9 cellular contexts compared by ENCODE assay signal in genomic region chr7:11831383-11831726, GRCh38. TPM values are rescaled to one million over a fixed set of nuclear protein-coding genes. Genes with fewer than 3 reads are reported as not detected.
DNase-seq lines count a peak whose midpoint lies in the region; FAIRE-seq and TF ChIP-seq lines count a peak whose summit lies in the region.
"Had no signal": no experiment of that assay in that cellular context is flagged by ENCODE, and none has a peak within 500 bp of the region (broad histone marks: within the 10 kb centered on the region; RNA-seq: fewer than 3 reads in every experiment).

No MANE protein-coding gene starts in this region.

- H3K4me3 ChIP-seq in Caco-2 (ENCODE audit: low read depth, low read length) (no peak overlapping the region; the same call in 1 of the 2 replicates), NB4 (ENCODE audit: low read depth, low read length) (peak overlapping the region; percentile 44), endothelial cell of umbilical vein (replicated peaks in 1 of 3; ENCODE audit: insufficient read depth in 1 of 3, low read depth in 1 of 3, low read length in 3 of 3) (peak overlapping the region; percentile 55 to 89 (median 66)), neural progenitor cell (peak overlapping the region; percentile 68)

- H4K20me1 ChIP-seq in endothelial cell of umbilical vein (replicated peaks; ENCODE audit: control insufficient read depth, extremely low read depth, insufficient read depth, low read length) (no peaks in the 10 kb centered on the region), neural progenitor cell (ENCODE audit: low read depth) (no peaks in the 10 kb centered on the region)

- H3K27ac Mint-ChIP-seq in Caco-2 (ENCODE audit: unreplicated experiment) (no peak overlapping the region), neural progenitor cell (peak overlapping the region; percentile 52)

- H3K9ac ChIP-seq in endothelial cell of umbilical vein (replicated peaks; ENCODE audit: extremely low read depth, insufficient read depth, low read length) (peak overlapping the region; percentile 89), neural progenitor cell (no peak overlapping the region)

- no peak for FAIRE-seq in endothelial cell of umbilical vein (lab: Jason Lieb, UNC)
- FAIRE-seq: endometrium had no signal

- TF ChIP-seq CTCF in Caco-2 (IDR thresholded peaks at IDR 0.05; ENCODE audit: insufficient read depth in 1 of 2, low read depth in 1 of 2, low read length in 1 of 2, severe bottlenecking in 1 of 2, unreplicated experiment in 1 of 2) = no peak
- TF ChIP-seq CTCF in NB4 (IDR thresholded peaks at IDR 0.05; ENCODE audit: low read depth, low read length) = no peak
- TF ChIP-seq CTCF in endothelial cell of umbilical vein (IDR thresholded peaks at IDR 0.05; ENCODE audit: extremely low read depth in 1 of 2, insufficient read depth in 1 of 2, low read depth in 1 of 2, low read length in 2 of 2) = no peak
- no peak for TF ChIP-seq CTCF in neural progenitor cell (IDR thresholded peaks at IDR 0.05)

- DNase-seq in Caco-2 (no peak), NB4 (ENCODE audit: low read depth) (no peak), endothelial cell of umbilical vein (ENCODE audit: low read depth, low spot score) (no peak), neural progenitor cell (ENCODE audit: low spot score) (no peak), NCI-H510A treated with DMSO at 0.1 percent for 48 hours (lab: John Stamatoyannopoulos, UW) (no peak), cerebellar nuclear complex (lab: John Stamatoyannopoulos, UW) (no peak)
- DNase-seq in stimulated activated naive CD4-positive, alpha-beta T cell (lab: John Stamatoyannopoulos, UW) = no peak
- DNase-seq in effector CD4-positive, alpha-beta T cell = no peak

- H3K36me3 ChIP-seq in Caco-2 (ENCODE audit: control insufficient read depth, insufficient read depth, low read length) (no peaks in the 10 kb centered on the region), endothelial cell of umbilical vein (ENCODE audit: control insufficient read depth in 2 of 2, extremely low read depth in 1 of 2, insufficient read depth in 2 of 2, low read length in 2 of 2) (no peaks in the 10 kb centered on the region), neural progenitor cell (no peaks in the 10 kb centered on the region)

- H3K4me3 Mint-ChIP-seq in Caco-2 (ENCODE audit: unreplicated experiment) = peak overlapping the region; percentile 71
- peak overlapping the region; percentile 92 for H3K4me3 Mint-ChIP-seq in neural progenitor cell

- no peak for TF ChIP-seq POLR2A in NB4 (IDR thresholded peaks at IDR 0.05; ENCODE audit: extremely low read depth, insufficient read length)
- TF ChIP-seq POLR2A in endothelial cell of umbilical vein (IDR thresholded peaks at IDR 0.05; ENCODE audit: low read depth, low read length) = no peak

- no peaks in the 10 kb centered on the region; the same call in 1 of the 2 replicates for H3K27me3 ChIP-seq in Caco-2 (replicated peaks; ENCODE audit: control insufficient read depth, insufficient read depth, low read length)
- no peaks in the 10 kb centered on the region for H3K27me3 ChIP-seq in endothelial cell of umbilical vein (ENCODE audit: control insufficient read depth in 2 of 2, insufficient read depth in 2 of 2, low read length in 2 of 2)
- H3K27me3 ChIP-seq in neural progenitor cell = peaks cover 37% of the 10 kb centered on the region

- peaks cover 21% of the 10 kb centered on the region for H3K27me3 Mint-ChIP-seq in Caco-2 (ENCODE audit: insufficient read depth, unreplicated experiment)
- H3K27me3 Mint-ChIP-seq in neural progenitor cell (ENCODE audit: insufficient read depth, low read depth) = peaks cover 2% of the 10 kb centered on the region

- H3K9me1 ChIP-seq in endothelial cell of umbilical vein (replicated peaks; ENCODE audit: control insufficient read depth, extremely low read depth, insufficient read depth, low read length) = no peaks in the 10 kb centered on the region

- no peaks in the 10 kb centered on the region for H3K9me3 Mint-ChIP-seq in Caco-2 (ENCODE audit: unreplicated experiment)
- peaks cover 3% of the 10 kb centered on the region for H3K9me3 Mint-ChIP-seq in neural progenitor cell

- H3K9me3 ChIP-seq in Caco-2 (no peaks in the 10 kb centered on the region), endothelial cell of umbilical vein (replicated peaks; ENCODE audit: control insufficient read depth, insufficient read depth, low read length) (no peaks in the 10 kb centered on the region), neural progenitor cell (ENCODE audit: low read depth) (no peaks in the 10 kb centered on the region)

- intact Hi-C loops in Caco-2 (cut with micrococcal nuclease; ENCODE audit: unreplicated experiment) (loop anchor here (5.0 kb wide), 1 partner anchor 404 kb away; no protein-coding TSS in a partner anchor), endothelial cell of umbilical vein (cut with micrococcal nuclease) (loop anchor here (1.0 to 10.0 kb wide), 10 partner anchors 115 to 458 kb away; partner anchors contain the start of gene TMEM106B)

- peaks cover 15% of the 10 kb centered on the region for H3F3A ChIP-seq in neural progenitor cell (ENCODE audit: low read depth)

- peak overlapping the region; percentile 88 for H2AFZ ChIP-seq in endothelial cell of umbilical vein (ENCODE audit: low read depth, low read length)
- H2AFZ ChIP-seq in neural progenitor cell (replicated peaks) = no peak overlapping the region

- peak overlapping the region; percentile 84 for H3K27ac ChIP-seq in endothelial cell of umbilical vein (ENCODE audit: insufficient read depth, low read depth, low read length)
- H3K27ac ChIP-seq in neural progenitor cell = no peak overlapping the region

- BruUV-seq in Caco-2 (replicated peaks; lab: Mats Ljungman, UMichigan) (no TSS peak), endothelial cell of umbilical vein (replicated peaks; lab: Mats Ljungman, UMichigan) (TSS peak; percentile 41)

- peaks cover 7% of the 10 kb centered on the region for H3K4me1 ChIP-seq in Caco-2
- peaks cover 12% of the 10 kb centered on the region for H3K4me1 ChIP-seq in endothelial cell of umbilical vein (ENCODE audit: control insufficient read depth, extremely low read depth, insufficient read depth, low read length)
- peaks cover 13% of the 10 kb centered on the region for H3K4me1 ChIP-seq in neural progenitor cell

- H3K36me3 Mint-ChIP-seq in Caco-2 (ENCODE audit: insufficient read depth, unreplicated experiment) (no peaks in the 10 kb centered on the region), neural progenitor cell (no peaks in the 10 kb centered on the region)

- H3K79me2 ChIP-seq in endothelial cell of umbilical vein (ENCODE audit: control insufficient read depth, insufficient read depth, low read length) (no peaks in the 10 kb centered on the region), neural progenitor cell (ENCODE audit: low read depth) (no peaks in the 10 kb centered on the region)

- dilution Hi-C loops in endothelial cell of umbilical vein (cut with MboI; ENCODE audit: extremely low pct_ligation_motif_present, low sequenced_read_pairs) = no loop called here

- CTCF ChIA-PET in Caco-2 (lab: Charles Lee) (interaction anchor here (1.0 to 1.2 kb wide), 2 partner anchors 83 to 491 kb away, joined by 3 to 4 read pairs; no protein-coding TSS in a partner anchor), endothelial cell of umbilical vein (lab: Charles Lee) (interaction anchor here (0.7 to 2.6 kb wide), 28 partner anchors 9 to 664 kb away, joined by 3 to 23 read pairs (median 4); no protein-coding TSS in a partner anchor)

- peak overlapping the region; percentile 99 for H3K4me2 ChIP-seq in endothelial cell of umbilical vein (ENCODE audit: insufficient read depth, low read length)
- H3K4me2 ChIP-seq in neural progenitor cell = peak overlapping the region; percentile 90

- POLR2A ChIA-PET in Caco-2 (lab: Charles Lee) = no interaction called here
- POLR2A ChIA-PET in endothelial cell of umbilical vein (lab: Charles Lee) = interaction anchor here (1.7 kb wide), 1 partner anchor 226 kb away, joined by 4 read pairs; no protein-coding TSS in a partner anchor

- no peaks in the 10 kb centered on the region for H3K4me1 Mint-ChIP-seq in Caco-2 (ENCODE audit: low read depth, unreplicated experiment)
- H3K4me1 Mint-ChIP-seq in neural progenitor cell = peaks cover 21% of the 10 kb centered on the region

TF ChIP-seq in endothelial cell of umbilical vein, 7 proteins besides CTCF, POLR2A, EP300 and RAD21:
- TF ChIP-seq GATA2 (IDR thresholded peaks at IDR 0.05; ENCODE audit: insufficient read depth, insufficient read length, low read depth, low read length) = no peak
- TF ChIP-seq MAX (IDR thresholded peaks at IDR 0.05; ENCODE audit: insufficient read depth, insufficient read length) = no peak
- no peak for TF ChIP-seq FOS (IDR thresholded peaks at IDR 0.05; ENCODE audit: borderline replicate concordance, insufficient read depth, low read length)
- no peak for TF ChIP-seq EZH2 (IDR thresholded peaks at IDR 0.05; ENCODE audit: borderline replicate concordance, low read depth, low read length, severe bottlenecking)
- TF ChIP-seq POLR2AphosphoS5 (IDR thresholded peaks at IDR 0.05; ENCODE audit: insufficient read depth, low read depth, low read length) = no peak
- TF ChIP-seq JUN (IDR thresholded peaks at IDR 0.05; ENCODE audit: borderline replicate concordance, insufficient read depth, insufficient read length, low read depth) = no peak

RNA-seq across cellular contexts. Expression of gene THSD7A, which starts 0.6 kb away (rescaled TPM):
- 0.05 TPM in 2 replicates for total RNA-seq in Caco-2 (2022)
- 12.7 and 15.2 TPM in 2 replicates for total RNA-seq in endothelial cell of umbilical vein
- 2.8 and 3.3 TPM in 2 replicates for polyA plus RNA-seq in endothelial cell of umbilical vein
- polyA plus RNA-seq in endothelial cell of umbilical vein (2011; cell fraction: cytosol; rRNA removed) = 2.2 and 2.4 TPM in 2 replicates
- 9.3 and 9.5 TPM in 2 replicates for polyA plus RNA-seq in endothelial cell of umbilical vein (2011; cell fraction: nucleus; rRNA removed)
- 7.0 and 7.2 TPM in 2 replicates for polyA plus RNA-seq in endothelial cell of umbilical vein (2012)
- polyA minus RNA-seq in endothelial cell of umbilical vein = 17.4 and 17.6 TPM in 2 replicates
- polyA minus RNA-seq in endothelial cell of umbilical vein (2011; cell fraction: cytosol; rRNA and poly(A)+ RNA removed) = not detected
- 30.5 and 32.7 TPM in 2 replicates for polyA minus RNA-seq in endothelial cell of umbilical vein (2011; cell fraction: nucleus; rRNA and poly(A)+ RNA removed)
- 0.22 and 0.28 TPM in 2 replicates for total RNA-seq in neural progenitor cell (ENCODE audit: low replicate concordance)

Comparison
In these comparisons a context has a peak if more than half of its experiments do, and no peak if none do; other contexts are left out.
1. RNA of gene THSD7A, which starts 0.6 kb away (total RNA-seq): 12.7 to 15.2 TPM in endothelial cell of umbilical vein; 0.22 to 0.28 TPM in neural progenitor cell and 0.05 TPM in Caco-2; every median in the first group is over 10 times any median in the second.